In genomic region chr1:17059391-17060128, GRCh38 we compare ENCODE assay signal across 7 cellular contexts. TPM values are rescaled to one million over a fixed set of nuclear protein-coding genes. Genes with fewer than 3 reads are reported as not detected.
A peak's percentile ranks its signal among the peaks of the same experiment; 100 is the strongest.
DNase-seq lines count a peak whose midpoint lies in the region; ATAC-seq and FAIRE-seq lines count a peak whose summit lies in the region.

No MANE protein-coding gene starts in this region.

- peak; percentile 78 for ATAC-seq in HG03175 (IDR thresholded peaks at IDR 0.05; ENCODE audit: unreplicated experiment)
- no peak for ATAC-seq in HG03469 (IDR thresholded peaks at IDR 0.05; ENCODE audit: unreplicated experiment)

- DNase-seq in ELF-1 (ENCODE audit: low read depth, low spot score) (peak; percentile 87), NCI-H748 treated with DMSO at 0.1 percent for 48 hours (lab: John Stamatoyannopoulos, UW) (peak; percentile 17), frontal cortex (ENCODE audit: low spot score in 2 of 2) (peak; percentile 32 to 70), occipital lobe (lab: John Stamatoyannopoulos, UW) (peak; percentile 67)
- DNase-seq in activated T-cell treated with anti-CD3 and anti-CD28 coated beads, Interleukin-2, amount 50 U/mL, for 48 hours, result peak; percentile 43 to 57

- FAIRE-seq in frontal cortex (lab: Jason Lieb, UNC), result no peak

RNA-seq across cellular contexts. Expression of gene SDHB, which starts 5.7 kb away (rescaled TPM):
- total RNA-seq in frontal cortex (89.3 TPM), occipital lobe (67.1 TPM)

RNA-seq across cellular contexts. Expression of gene ATP13A2, which starts 47.8 kb away (rescaled TPM):
- total RNA-seq in frontal cortex (73.4 TPM), occipital lobe (59.4 TPM)

RNA-seq across cellular contexts. Expression of gene PADI2, which starts 59.7 kb away (rescaled TPM):
- total RNA-seq in frontal cortex (0.41 TPM), occipital lobe (0.94 TPM)

Comparison
In these comparisons a context has a peak if more than half of its experiments do, and no peak if none do; other contexts are left out.
1. DNase-seq: peak in every context shown above with its lines; median percentile 87 in ELF-1; 67 in occipital lobe; 51 in frontal cortex; 50 in activated T-cell treated with anti-CD3 and anti-CD28 coated beads, Interleukin-2, amount 50 U/mL, for 48 hours; 17 in NCI-H748 treated with DMSO at 0.1 percent for 48 hours.